Comparison of ENCODE assay signal across 18 cellular contexts in the genomic region with DNA sequence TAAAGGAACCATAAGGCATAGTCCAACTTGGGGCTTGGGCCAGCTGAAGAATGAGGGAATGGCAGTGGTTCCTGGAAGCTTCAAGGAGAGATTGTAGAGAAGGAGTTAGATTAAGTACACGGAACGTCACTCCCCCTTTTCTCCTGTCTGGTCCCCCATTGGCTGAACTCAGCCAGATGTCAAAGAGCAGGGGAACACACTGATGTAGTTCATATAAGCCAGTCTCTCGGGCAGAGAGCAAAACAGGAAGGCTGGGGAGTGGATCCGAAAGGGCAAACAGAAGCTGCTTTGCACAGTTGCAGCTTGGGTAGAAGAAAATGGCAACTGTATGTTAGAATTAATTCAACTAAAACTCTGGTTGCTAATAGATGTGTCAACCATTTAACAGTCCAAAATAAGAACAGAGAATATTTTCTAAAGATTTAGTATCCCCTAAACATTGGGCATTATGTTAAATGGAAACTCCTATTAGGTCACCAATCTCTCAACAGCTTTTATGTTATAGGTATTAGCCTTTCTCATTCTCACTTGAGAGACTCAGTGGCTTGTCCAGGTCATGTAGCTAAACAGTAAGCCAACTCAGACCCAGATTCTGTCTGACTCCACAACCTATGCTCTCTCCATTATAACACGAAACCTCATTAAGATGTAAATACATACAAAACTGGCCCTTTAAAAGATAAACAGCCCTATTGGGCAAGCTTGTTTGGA.
"Had no signal": no experiment of that assay in that cellular context is flagged by ENCODE, and none has a peak within 500 bp of the region (broad histone marks: within the 10 kb centered on the region; RNA-seq: fewer than 3 reads in every experiment).

No MANE protein-coding gene starts in this region.

- H3K9me3 ChIP-seq: esophagus squamous epithelium, ovary, tibial artery, vagina had no signal

- H3K4me3 ChIP-seq: coronary artery, esophagus squamous epithelium, ovary, tibial artery, vagina had no signal

- ATAC-seq: stimulated activated memory B cell treated with anti-CD40 and anti-IgM and Interleukin-4, amounts not matched to agents 10 μg/mL and 1 μg/mL and 100 μg/mL, for 72 hours had no signal

- H3K4me1 Mint-ChIP-seq: central memory CD8-positive, alpha-beta T cell; stimulated activated memory B cell treated with anti-CD40 and anti-IgM and Interleukin-4, amounts not matched to agents 10 μg/mL and 1 μg/mL and 100 μg/mL, for 72 hours had no signal

- H3K36me3 Mint-ChIP-seq: activated naive CD8-positive, alpha-beta T cell treated with anti-CD3 and anti-CD28 coated beads, Interleukin-2, amount 10 ng/mL, durations not matched to agents 7 days and 5 days; stimulated activated memory B cell treated with anti-CD40 and anti-IgM and Interleukin-4, amounts not matched to agents 10 μg/mL and 1 μg/mL and 100 μg/mL, for 72 hours had no signal

- H3K27ac ChIP-seq: brain microvascular endothelial cell, coronary artery, esophagus squamous epithelium, ovary, vagina had no signal

- H3K36me3 ChIP-seq: brain microvascular endothelial cell, esophagus squamous epithelium, ovary, tibial artery, vagina had no signal

- H3K4me3 Mint-ChIP-seq: activated CD4-positive, alpha-beta T cell treated with anti-CD3 and anti-CD28 coated beads, Interleukin-2, amount 10 ng/mL, durations not matched to agents 7 days and 5 days; activated naive CD8-positive, alpha-beta T cell treated with anti-CD3 and anti-CD28 coated beads, Interleukin-2, amount 10 ng/mL, durations not matched to agents 7 days and 5 days; central memory CD8-positive, alpha-beta T cell; neural crest cell; stimulated activated memory B cell treated with anti-CD40 and anti-IgM and Interleukin-4, amounts not matched to agents 10 μg/mL and 1 μg/mL and 100 μg/mL, for 72 hours; T-helper 1 cell treated with Interleukin-12 subunit alpha and Interleukin-12 subunit beta and Interleukin-4 antibody, amounts not matched to agents 30 μg/mL and 1 μg/mL, for 36 hours had no signal

- DNase-seq: activated CD4-positive, CD25-positive, alpha-beta regulatory T cell; activated CD8-positive, alpha-beta memory T cell treated with anti-CD3 and anti-CD28 coated beads for 24 hours; activated naive CD8-positive, alpha-beta T cell treated with anti-CD3 and anti-CD28 coated beads, Interleukin-2, amount 10 ng/mL, durations not matched to agents 7 days and 5 days; brain microvascular endothelial cell; esophagus squamous epithelium; kidney glomerular epithelial cell; left ventricle myocardium superior; ovary; stimulated activated CD4-positive, alpha-beta T cell treated with anti-CD3 and anti-CD28 coated beads, Interleukin-12 subunit alpha, Interleukin-12 subunit beta, amount 100 ng/mL, for 4 hours; stimulated activated CD4-positive, alpha-beta T cell treated with anti-CD3 and anti-CD28 coated beads, Interleukin-2, amount 100 ng/mL, for 24 hours; tibial artery had no signal

- H3K27me3 Mint-ChIP-seq: activated CD4-positive, alpha-beta T cell treated with anti-CD3 and anti-CD28 coated beads, Interleukin-2, amount 10 ng/mL, durations not matched to agents 7 days and 5 days; central memory CD8-positive, alpha-beta T cell; stimulated activated memory B cell treated with anti-CD40 and anti-IgM and Interleukin-4, amounts not matched to agents 10 μg/mL and 1 μg/mL and 100 μg/mL, for 72 hours had no signal

- H3K27me3 ChIP-seq: brain microvascular endothelial cell, esophagus squamous epithelium, ovary, tibial artery, vagina had no signal

- H3K27ac Mint-ChIP-seq: activated CD4-positive, alpha-beta T cell treated with anti-CD3 and anti-CD28 coated beads, Interleukin-2, amount 10 ng/mL, durations not matched to agents 7 days and 5 days; activated naive CD8-positive, alpha-beta T cell treated with anti-CD3 and anti-CD28 coated beads, Interleukin-2, amount 10 ng/mL, durations not matched to agents 7 days and 5 days; stimulated activated memory B cell treated with anti-CD40 and anti-IgM and Interleukin-4, amounts not matched to agents 10 μg/mL and 1 μg/mL and 100 μg/mL, for 72 hours; T-helper 1 cell treated with Interleukin-12 subunit alpha and Interleukin-12 subunit beta and Interleukin-4 antibody, amounts not matched to agents 30 μg/mL and 1 μg/mL, for 36 hours had no signal

- H3K4me1 ChIP-seq: esophagus squamous epithelium had no signal

- H3K9me3 Mint-ChIP-seq: activated CD4-positive, alpha-beta T cell treated with anti-CD3 and anti-CD28 coated beads, Interleukin-2, amount 10 ng/mL, durations not matched to agents 7 days and 5 days; activated naive CD8-positive, alpha-beta T cell treated with anti-CD3 and anti-CD28 coated beads, Interleukin-2, amount 10 ng/mL, durations not matched to agents 7 days and 5 days; central memory CD8-positive, alpha-beta T cell; neural crest cell; stimulated activated memory B cell treated with anti-CD40 and anti-IgM and Interleukin-4, amounts not matched to agents 10 μg/mL and 1 μg/mL and 100 μg/mL, for 72 hours; T-helper 1 cell treated with Interleukin-12 subunit alpha and Interleukin-12 subunit beta and Interleukin-4 antibody, amounts not matched to agents 30 μg/mL and 1 μg/mL, for 36 hours had no signal
